Comparison of ENCODE assay signal across 14 cellular contexts in the genomic region with DNA sequence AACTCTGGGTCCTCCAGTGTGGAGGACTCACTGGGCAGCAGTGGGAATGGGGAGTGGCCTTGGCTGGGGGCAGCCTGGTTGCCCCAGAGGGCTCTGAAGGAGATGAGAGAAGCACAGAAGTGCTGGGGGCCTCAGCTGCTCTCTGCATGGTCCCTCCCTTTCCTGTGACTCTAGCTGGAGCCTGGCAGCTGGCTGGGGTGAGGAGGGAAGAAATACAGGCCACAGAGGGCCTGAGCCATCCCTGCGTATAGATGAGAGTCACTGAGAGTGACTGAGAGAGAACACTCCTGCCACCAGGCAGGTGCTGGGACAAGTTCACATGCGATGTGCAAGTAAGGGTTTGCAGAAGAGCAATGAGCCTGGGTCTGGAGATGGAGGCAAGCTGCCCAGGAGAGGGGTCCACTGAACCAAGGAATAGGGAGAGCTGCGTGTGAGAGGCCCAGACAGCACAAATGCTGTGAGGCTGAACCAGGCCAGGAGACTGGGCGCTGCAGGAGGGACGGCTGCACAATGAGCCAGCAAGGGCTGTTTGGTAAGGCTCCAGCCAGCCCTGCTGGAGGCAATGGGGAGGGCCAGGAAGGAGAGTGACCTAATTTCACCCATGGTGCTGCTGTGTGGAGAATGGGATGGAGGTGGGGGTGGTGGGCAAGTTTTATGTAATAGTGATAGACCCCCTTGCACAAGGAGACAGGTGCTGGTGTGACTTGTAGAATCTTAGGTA.
DNase-seq lines count a peak whose midpoint lies in the region; ATAC-seq and TF ChIP-seq lines count a peak whose summit lies in the region.
"Had no signal": no experiment of that assay in that cellular context is flagged by ENCODE, and none has a peak within 500 bp of the region (broad histone marks: within the 10 kb centered on the region; RNA-seq: fewer than 3 reads in every experiment).

No MANE protein-coding gene starts in this region.

- TF ChIP-seq CTCF in esophagus muscularis mucosa (IDR thresholded peaks at IDR 0.05) (peak in 1 of 3 experiments; percentile 14), mammary epithelial cell (conservative IDR thresholded peaks at IDR 0.05 in 1 of 2, IDR thresholded peaks at IDR 0.05 in 1 of 2; ENCODE audit: extremely low read depth in 1 of 2, insufficient read depth in 1 of 2, low read depth in 1 of 2, low read length in 2 of 2) (no peak)

- no peak for TF ChIP-seq EP300 in esophagus muscularis mucosa (IDR thresholded peaks at IDR 0.05)

- WGBS in esophagus muscularis mucosa, result 50% methylated on average over 4 of the region's 5 CpGs
- 43% methylated on average over 4 of the region's 5 CpGs for WGBS in mammary epithelial cell (ENCODE audit: low coverage, missing lambda C conversion rate)

- BruUV-seq in mammary epithelial cell (replicated peaks; lab: Mats Ljungman, UMichigan), result no TSS peak

- H3K27me3 ChIP-seq in esophagus muscularis mucosa, result no peaks in the 10 kb centered on the region
- no peaks in the 10 kb centered on the region for H3K27me3 ChIP-seq in mammary epithelial cell (ENCODE audit: insufficient read depth, low read length)

- H3K4me3 ChIP-seq in esophagus muscularis mucosa, result no peak overlapping the region
- no peak overlapping the region for H3K4me3 ChIP-seq in mammary epithelial cell (replicated peaks in 1 of 3; ENCODE audit: insufficient read depth in 1 of 3, low read depth in 2 of 3, low read length in 3 of 3)

- H3K4me1 ChIP-seq in esophagus muscularis mucosa, result peaks cover 6 to 27% (median 26%) of the 10 kb centered on the region in 4 donors
- H3K4me1 ChIP-seq in mammary epithelial cell (ENCODE audit: insufficient read depth, low read length), result no peaks in the 10 kb centered on the region
- H3K4me1 ChIP-seq: parathyroid adenoma had no signal

- no peaks in the 10 kb centered on the region for H3K79me2 ChIP-seq in mammary epithelial cell (ENCODE audit: insufficient read depth, low read length)
- H3K79me2 ChIP-seq: parathyroid adenoma had no signal

- no peak overlapping the region for H3K4me2 ChIP-seq in mammary epithelial cell (ENCODE audit: insufficient read depth, low read depth, low read length)

- ATAC-seq in GM18498 (IDR thresholded peaks at IDR 0.05; ENCODE audit: unreplicated experiment), result no peak
- ATAC-seq: effector memory CD8-positive, alpha-beta T cell had no signal

- dilution Hi-C loops in mammary epithelial cell (cut with HindIII; ENCODE audit: low sequenced_read_pairs), result no loop called here

- CTCF ChIA-PET in mammary epithelial cell (lab: Charles Lee; ENCODE audit: low non-redundant PET), result no interaction called here

- H4K20me1 ChIP-seq in mammary epithelial cell (ENCODE audit: insufficient read depth, low read length), result no peaks in the 10 kb centered on the region

- H3K9me3 ChIP-seq in esophagus muscularis mucosa, result no peaks in the 10 kb centered on the region
- H3K9me3 ChIP-seq in mammary epithelial cell (replicated peaks; ENCODE audit: insufficient read depth, low read length), result no peaks in the 10 kb centered on the region

- no peak for TF ChIP-seq POLR2A in esophagus muscularis mucosa (IDR thresholded peaks at IDR 0.05; ENCODE audit: low read depth)

- no peak overlapping the region for H2AFZ ChIP-seq in mammary epithelial cell (ENCODE audit: low read depth, low read length)
- H2AFZ ChIP-seq: parathyroid adenoma had no signal

- H3K36me3 ChIP-seq in esophagus muscularis mucosa (no peaks in the 10 kb centered on the region), mammary epithelial cell (ENCODE audit: insufficient read depth, low read length) (no peaks in the 10 kb centered on the region)

- intact Hi-C loops in esophagus muscularis mucosa (cut with DNase I), result no loop called here
- intact Hi-C loops in mammary epithelial cell (cut with micrococcal nuclease), result no loop called here

- no peak overlapping the region for H3K9ac ChIP-seq in mammary epithelial cell (ENCODE audit: insufficient read depth, low read length)
- H3K9ac ChIP-seq: parathyroid adenoma had no signal

- H3K27ac ChIP-seq in esophagus muscularis mucosa (replicated peaks in 1 of 4), result no peak overlapping the region
- no peak overlapping the region for H3K27ac ChIP-seq in mammary epithelial cell (ENCODE audit: insufficient read depth, low read depth, low read length)
- H3K27ac ChIP-seq: parathyroid adenoma had no signal

- in situ Hi-C loops in KBM-7 (cut with MboI; ENCODE audit: low pct_unique_long_range_greater_than_20kb, low sequenced_read_pairs) (no loop called here), mammary epithelial cell (cut with MboI; ENCODE audit: low sequenced_read_pairs in 2 of 2) (no loop called here)

- DNase-seq in COR-L47 (lab: John Stamatoyannopoulos, UW) (peak; percentile 87), NCI-H1092 treated with DMSO at 0.1 percent for 48 hours (lab: John Stamatoyannopoulos, UW) (peak; percentile 46), esophagus muscularis mucosa (ENCODE audit: extremely low spot score) (peak; percentile 81), occipital lobe (lab: John Stamatoyannopoulos, UW) (peak; percentile 7), KBM-7 (no peak), mammary epithelial cell (no peak), GDM1 (lab: John Stamatoyannopoulos, UW) (no peak)
- DNase-seq: activated CD8-positive, alpha-beta memory T cell treated with anti-CD3 and anti-CD28 coated beads for 24 hours; effector memory CD8-positive, alpha-beta T cell; immature natural killer cell; Karpas-422; NCI-H1930 had no signal

Comparison
In these comparisons a context has a peak if more than half of its experiments do, and no peak if none do; other contexts are left out.
1. DNase-seq: peak in COR-L47 (single experiment), NCI-H1092 treated with DMSO at 0.1 percent for 48 hours (single experiment), esophagus muscularis mucosa (single experiment) and occipital lobe (single experiment); none in KBM-7 (single experiment), mammary epithelial cell (single experiment) and GDM1 (single experiment).